Comparison of ENCODE assay signal across 1 cellular context in genomic region chr2:160156665-160157064, GRCh38.
TF ChIP-seq lines count a peak whose summit lies in the region.

No MANE protein-coding gene starts in this region.

TF ChIP-seq in GM23338, 12 proteins besides CTCF, POLR2A, EP300 and RAD21 (continued from another document):
- TF ChIP-seq EZH2phosphoT487 (IDR thresholded peaks at IDR 0.05; ENCODE audit: unreplicated experiment), result no peak
- TF ChIP-seq EZH2 (IDR thresholded peaks at IDR 0.05; ENCODE audit: low read depth, unreplicated experiment), result no peak
- TF ChIP-seq STAT1 (IDR thresholded peaks at IDR 0.05; ENCODE audit: unreplicated experiment), result no peak
- no peak for TF ChIP-seq ZNF331 (CRISPR knock-in tag; IDR thresholded peaks at IDR 0.05; ENCODE audit: low read depth)
- no peak for TF ChIP-seq ZNF462 (CRISPR knock-in tag; IDR thresholded peaks at IDR 0.05)
- no peak for TF ChIP-seq CREB1 (CRISPR knock-in tag; IDR thresholded peaks at IDR 0.05; ENCODE audit: low read depth)
- TF ChIP-seq POLR2AphosphoS5 (IDR thresholded peaks at IDR 0.05; ENCODE audit: low read depth), result no peak
- TF ChIP-seq NANOG (IDR thresholded peaks at IDR 0.05; ENCODE audit: borderline replicate concordance), result no peak
- no peak for TF ChIP-seq ZNF114 (CRISPR knock-in tag; IDR thresholded peaks at IDR 0.05)
TF ChIP-seq in GM23338: peak in this region for 0.
